ENCODE assay signal across 8 cellular contexts in genomic region chr13:79404985-79405384, GRCh38. TPM values are rescaled to one million over a fixed set of nuclear protein-coding genes. Genes with fewer than 3 reads are reported as not detected.
DNase-seq lines count a peak whose midpoint lies in the region; ATAC-seq and TF ChIP-seq lines count a peak whose summit lies in the region.

No MANE protein-coding gene starts in this region.

- TF ChIP-seq CTCF in BE2C (IDR thresholded peaks at IDR 0.05; ENCODE audit: low read depth, low read length) (no peak), HCT116 (IDR thresholded peaks at IDR 0.05 in 2 of 3, conservative IDR thresholded peaks at IDR 0.05 in 1 of 3; ENCODE audit: borderline replicate concordance in 1 of 3, insufficient read depth in 1 of 3, low read depth in 2 of 3, low read length in 2 of 3) (no peak), brain microvascular endothelial cell (IDR thresholded peaks at IDR 0.05; ENCODE audit: low read depth, low read length, missing control alignments) (no peak)

- H3K27me3 ChIP-seq in BE2C = no peaks in the 10 kb centered on the region
- no peaks in the 10 kb centered on the region for H3K27me3 ChIP-seq in HCT116 (ENCODE audit: insufficient read depth, low read length)
- H3K27me3 ChIP-seq in brain microvascular endothelial cell (replicated peaks) = no peaks in the 10 kb centered on the region

- H3K9ac ChIP-seq in HCT116 (ENCODE audit: low read length) = peak overlapping the region; percentile 96

- POLR2A ChIA-PET in HCT116 (lab: Charles Lee) = no interaction called here

- intact Hi-C loops in HCT116 (cut with micrococcal nuclease) = no loop called here

- no peak for TF ChIP-seq RAD21 in HCT116 (IDR thresholded peaks at IDR 0.05; ENCODE audit: low read depth)

- DNase-seq in BE2C (no peak), HCT116 (ENCODE audit: low read depth, low spot score) (no peak), brain microvascular endothelial cell (no peak), myocyte (ENCODE audit: low read depth) (peak; percentile 34), middle frontal gyrus (ENCODE audit: extremely low spot score, low spot score) (no peak), SKM-1 (lab: John Stamatoyannopoulos, UW; ENCODE audit: unreplicated experiment) (no peak), amniotic stem cell (lab: John Stamatoyannopoulos, UW) (no peak)

- no TSS peak for BruUV-seq in HCT116 (replicated peaks; lab: Mats Ljungman, UMichigan)

- ATAC-seq in HCT116 = no peak
- no peak for ATAC-seq in GM19035 (IDR thresholded peaks at IDR 0.05; ENCODE audit: unreplicated experiment)

- H3K4me3 ChIP-seq in BE2C (ENCODE audit: low read depth, low read length) (peak overlapping the region; percentile 76), HCT116 (replicated peaks in 1 of 2; ENCODE audit: low read depth in 1 of 2, low read length in 2 of 2) (peak overlapping the region; percentile 77 to 91), brain microvascular endothelial cell (ENCODE audit: low read depth, low read length) (peak overlapping the region; percentile 85)

- H4K20me1 ChIP-seq in HCT116 (ENCODE audit: insufficient read depth) = peaks cover 7% of the 10 kb centered on the region; the same call in 1 of the 2 replicates

- no peak for TF ChIP-seq POLR2A in HCT116 (IDR thresholded peaks at IDR 0.05; ENCODE audit: borderline replicate concordance, extremely low read depth, insufficient read depth, insufficient read length)

- in situ Hi-C loops in brain microvascular endothelial cell (cut with HindIII; ENCODE audit: low pct_ligation_motif_present, low sequenced_read_pairs) = no loop called here

- no peaks in the 10 kb centered on the region for H3K9me3 ChIP-seq in BE2C
- no peaks in the 10 kb centered on the region for H3K9me3 ChIP-seq in HCT116 (ENCODE audit: control insufficient read depth in 1 of 2, insufficient read depth in 1 of 2, low read depth in 1 of 2, low read length in 2 of 2)

- H3K4me1 ChIP-seq in BE2C (peaks cover 20% of the 10 kb centered on the region), HCT116 (ENCODE audit: control insufficient read depth in 1 of 2, insufficient read depth in 2 of 2, low read length in 2 of 2) (peaks cover 7 to 26% of the 10 kb centered on the region in 2 experiments; a peak in 3 of 4 replicates)

- peak overlapping the region; percentile 85 for H3K4me2 ChIP-seq in HCT116 (ENCODE audit: low read length)

- CTCF ChIA-PET in HCT116 (lab: Charles Lee) = interaction anchor here (1.2 kb wide), 1 partner anchor 14 kb away, joined by 3 read pairs; no protein-coding TSS in a partner anchor

- H3K36me3 ChIP-seq in BE2C = peaks cover 15% of the 10 kb centered on the region
- peaks cover 0 to 8% of the 10 kb centered on the region in 2 experiments; a peak in 1 of 4 replicates for H3K36me3 ChIP-seq in HCT116 (ENCODE audit: control insufficient read depth in 1 of 2, insufficient read depth in 2 of 2, low read length in 2 of 2)
- peaks cover 3% of the 10 kb centered on the region for H3K36me3 ChIP-seq in brain microvascular endothelial cell (replicated peaks)

- H3K79me2 ChIP-seq in HCT116 (ENCODE audit: insufficient read depth, low read length) = peaks cover 86% of the 10 kb centered on the region

- no peak overlapping the region for H2AFZ ChIP-seq in HCT116 (ENCODE audit: low read depth, low read length, poor library complexity, severe bottlenecking)

- RAD21 ChIA-PET in HCT116 (lab: Charles Lee; ENCODE audit: low non-redundant PET in 1 of 2, low total read pairs in 2 of 2, uncharacterized antibody in 2 of 2, unreplicated experiment in 2 of 2) = no interaction called here

- no peaks in the 10 kb centered on the region for H3K9me2 ChIP-seq in HCT116 (ENCODE audit: insufficient read depth)

- peak overlapping the region; percentile 80 for H3K27ac ChIP-seq in HCT116 (ENCODE audit: low read depth, low read length)
- peak overlapping the region; percentile 92 for H3K27ac ChIP-seq in brain microvascular endothelial cell

TF ChIP-seq in HCT116, 20 proteins besides CTCF, POLR2A, EP300 and RAD21:
- no peak for TF ChIP-seq ATF3 (IDR thresholded peaks at IDR 0.05)
- TF ChIP-seq ELF1 (IDR thresholded peaks at IDR 0.05; ENCODE audit: borderline replicate concordance, low read depth) = no peak
- TF ChIP-seq TCF7L2 (IDR thresholded peaks at IDR 0.05; ENCODE audit: borderline replicate concordance, extremely low read depth, insufficient read depth, insufficient read length) = no peak
- TF ChIP-seq ZNF274 (IDR thresholded peaks at IDR 0.05; ENCODE audit: low read depth, low read length) = no peak
- TF ChIP-seq SIN3A (IDR thresholded peaks at IDR 0.05; ENCODE audit: low read depth) = no peak
- TF ChIP-seq SRF (IDR thresholded peaks at IDR 0.05; ENCODE audit: low read depth) = no peak
- no peak for TF ChIP-seq EZH2 (IDR thresholded peaks at IDR 0.05)
- TF ChIP-seq YY1 (IDR thresholded peaks at IDR 0.05; ENCODE audit: extremely low read depth, insufficient replicate concordance, low read depth, low read length) = no peak
- no peak for TF ChIP-seq CEBPB (IDR thresholded peaks at IDR 0.05; ENCODE audit: low read depth)
- TF ChIP-seq JUND (IDR thresholded peaks at IDR 0.05) = no peak
- TF ChIP-seq MAX (IDR thresholded peaks at IDR 0.05) = no peak
- TF ChIP-seq EGR1 (IDR thresholded peaks at IDR 0.05; ENCODE audit: low read depth) = no peak
- no peak for TF ChIP-seq ZFX (IDR thresholded peaks at IDR 0.05)
- TF ChIP-seq POLR2AphosphoS5 (IDR thresholded peaks at IDR 0.05; ENCODE audit: low read depth, low read length) = no peak
- no peak for TF ChIP-seq FOSL1 (IDR thresholded peaks at IDR 0.05; ENCODE audit: low read depth)

RNA-seq across cellular contexts. Expression of gene RBM26, which starts 1.1 kb away (rescaled TPM):
- polyA plus RNA-seq in BE2C (2012; ENCODE audit: insufficient read depth, insufficient read length, low read depth) = 41.6 TPM
- 52.5 TPM for total RNA-seq in HCT116 (2021; ENCODE audit: unreplicated experiment)
- polyA plus RNA-seq in HCT116 (2012) = 14.2 and 18.7 TPM in 2 replicates
- total RNA-seq in myocyte = 40.7 and 43.2 TPM in 2 replicates
- 14.2 TPM for polyA plus RNA-seq in myocyte (2012)
